In the genomic region with DNA sequence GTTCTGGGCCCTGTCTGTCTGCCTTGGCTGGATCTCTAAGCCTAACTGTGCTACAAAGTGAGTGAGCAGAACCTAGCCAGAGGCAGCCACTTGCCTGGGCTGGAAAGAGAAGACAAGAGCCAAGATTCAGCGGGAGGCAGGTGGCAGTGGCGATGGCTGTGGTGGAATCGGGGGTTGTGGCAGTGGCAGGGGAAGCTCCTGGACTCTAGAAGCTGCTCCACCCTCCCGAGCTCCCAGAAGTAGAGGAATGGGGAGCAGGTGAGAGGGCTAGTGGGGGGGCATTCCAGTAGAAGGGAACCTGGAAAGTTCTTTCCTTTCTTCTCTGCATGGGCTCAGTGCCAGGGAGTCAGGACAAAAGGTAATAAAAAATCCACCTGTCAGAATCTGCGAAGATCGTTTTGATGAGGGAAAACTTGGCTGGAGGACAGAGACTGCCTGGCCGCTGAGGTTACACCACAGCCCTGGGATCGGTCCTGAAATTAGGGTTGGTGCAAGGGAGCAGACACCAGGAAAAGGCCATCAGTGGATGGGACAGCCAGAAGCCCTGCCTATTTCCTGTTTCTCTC, we compare ENCODE assay signal across 1 cellular context.
TF ChIP-seq lines count a peak whose summit lies in the region.

No MANE protein-coding gene starts in this region.

TF ChIP-seq in A549, 52 proteins besides CTCF, POLR2A, EP300 and RAD21:
- TF ChIP-seq, protein P1, sequence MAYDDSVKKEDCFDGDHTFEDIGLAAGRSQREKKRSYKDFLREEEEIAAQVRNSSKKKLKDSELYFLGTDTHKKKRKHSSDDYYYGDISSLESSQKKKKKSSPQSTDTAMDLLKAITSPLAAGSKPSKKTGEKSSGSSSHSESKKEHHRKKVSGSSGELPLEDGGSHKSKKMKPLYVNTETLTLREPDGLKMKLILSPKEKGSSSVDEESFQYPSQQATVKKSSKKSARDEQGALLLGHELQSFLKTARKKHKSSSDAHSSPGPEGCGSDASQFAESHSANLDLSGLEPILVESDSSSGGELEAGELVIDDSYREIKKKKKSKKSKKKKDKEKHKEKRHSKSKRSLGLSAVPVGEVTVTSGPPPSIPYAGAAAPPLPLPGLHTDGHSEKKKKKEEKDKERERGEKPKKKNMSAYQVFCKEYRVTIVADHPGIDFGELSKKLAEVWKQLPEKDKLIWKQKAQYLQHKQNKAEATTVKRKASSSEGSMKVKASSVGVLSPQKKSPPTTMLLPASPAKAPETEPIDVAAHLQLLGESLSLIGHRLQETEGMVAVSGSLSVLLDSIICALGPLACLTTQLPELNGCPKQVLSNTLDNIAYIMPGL (CRISPR knock-in tag; IDR thresholded peaks at IDR 0.05; ENCODE audit: borderline replicate concordance), result no peak
- TF ChIP-seq, protein P2, sequence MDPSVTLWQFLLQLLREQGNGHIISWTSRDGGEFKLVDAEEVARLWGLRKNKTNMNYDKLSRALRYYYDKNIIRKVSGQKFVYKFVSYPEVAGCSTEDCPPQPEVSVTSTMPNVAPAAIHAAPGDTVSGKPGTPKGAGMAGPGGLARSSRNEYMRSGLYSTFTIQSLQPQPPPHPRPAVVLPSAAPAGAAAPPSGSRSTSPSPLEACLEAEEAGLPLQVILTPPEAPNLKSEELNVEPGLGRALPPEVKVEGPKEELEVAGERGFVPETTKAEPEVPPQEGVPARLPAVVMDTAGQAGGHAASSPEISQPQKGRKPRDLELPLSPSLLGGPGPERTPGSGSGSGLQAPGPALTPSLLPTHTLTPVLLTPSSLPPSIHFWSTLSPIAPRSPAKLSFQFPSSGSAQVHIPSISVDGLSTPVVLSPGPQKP (IDR thresholded peaks at IDR 0.05; ENCODE audit: low read depth, low read length), result no peak
- TF ChIP-seq, protein P3, sequence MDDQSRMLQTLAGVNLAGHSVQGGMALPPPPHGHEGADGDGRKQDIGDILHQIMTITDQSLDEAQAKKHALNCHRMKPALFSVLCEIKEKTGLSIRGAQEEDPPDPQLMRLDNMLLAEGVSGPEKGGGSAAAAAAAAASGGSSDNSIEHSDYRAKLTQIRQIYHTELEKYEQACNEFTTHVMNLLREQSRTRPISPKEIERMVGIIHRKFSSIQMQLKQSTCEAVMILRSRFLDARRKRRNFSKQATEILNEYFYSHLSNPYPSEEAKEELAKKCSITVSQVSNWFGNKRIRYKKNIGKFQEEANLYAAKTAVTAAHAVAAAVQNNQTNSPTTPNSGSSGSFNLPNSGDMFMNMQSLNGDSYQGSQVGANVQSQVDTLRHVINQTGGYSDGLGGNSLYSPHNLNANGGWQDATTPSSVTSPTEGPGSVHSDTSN (IDR thresholded peaks at IDR 0.05), result no peak
- TF ChIP-seq PHF8 (IDR thresholded peaks at IDR 0.05; ENCODE audit: borderline replicate concordance, low read depth) (no peak), EHMT2 (IDR thresholded peaks at IDR 0.05; ENCODE audit: low read depth) (no peak), HDAC2 (IDR thresholded peaks at IDR 0.05) (no peak), NR3C1 (IDR thresholded peaks at IDR 0.05) (no peak), NPAS2 (CRISPR knock-in tag; IDR thresholded peaks at IDR 0.05; ENCODE audit: borderline replicate concordance) (no peak), RARB (CRISPR knock-in tag; IDR thresholded peaks at IDR 0.05) (no peak), RNF2 (IDR thresholded peaks at IDR 0.05; ENCODE audit: borderline replicate concordance, low read depth) (no peak), CHD2 (IDR thresholded peaks at IDR 0.05; ENCODE audit: low read length, partially characterized antibody) (no peak), JUNB (IDR thresholded peaks at IDR 0.05) (no peak), BHLHE40 (IDR thresholded peaks at IDR 0.05; ENCODE audit: low read depth, low read length) (no peak), MAFK (IDR thresholded peaks at IDR 0.05; ENCODE audit: partially characterized antibody) (no peak), ESRRA (IDR thresholded peaks at IDR 0.05; ENCODE audit: borderline replicate concordance, low read length) (no peak)
TF ChIP-seq in A549: peak in this region for 0.
